Comparison of ENCODE assay signal across 7 cellular contexts in genomic region chr17:44006581-44007345, GRCh38. TPM values are rescaled to one million over a fixed set of nuclear protein-coding genes. Genes with fewer than 3 reads are reported as not detected.
DNase-seq lines count a peak whose midpoint lies in the region; ATAC-seq and TF ChIP-seq lines count a peak whose summit lies in the region.

No MANE protein-coding gene starts in this region.

- peak overlapping the region; percentile 72 for H3K4me3 ChIP-seq in coronary artery
- H3K4me3 ChIP-seq in left lung = peak overlapping the region; percentile 52 to 67

- H3K4me1 ChIP-seq in left lung = peaks cover 29 to 40% of the 10 kb centered on the region in 2 donors

- peak overlapping the region in 1 of 2 donors; percentile 66 for H3K27ac ChIP-seq in coronary artery
- peak overlapping the region; percentile 56 to 70 for H3K27ac ChIP-seq in left lung

- H3K27me3 ChIP-seq in left lung = peaks cover 22 to 57% of the 10 kb centered on the region in 2 donors

- peak; percentile 55 for ATAC-seq in GM18505 (IDR thresholded peaks at IDR 0.05; ENCODE audit: unreplicated experiment)
- ATAC-seq in HG03432 (IDR thresholded peaks at IDR 0.05; ENCODE audit: unreplicated experiment) = peak; percentile 58
- ATAC-seq in left lung = peak; percentile 89

- TF ChIP-seq CTCF in coronary artery (IDR thresholded peaks at IDR 0.05) (no peak), left lung (IDR thresholded peaks at IDR 0.05) (peak; percentile 24 to 36)

- intact Hi-C loops in left lung (cut with DNase I) = no loop called here

- H3K9me3 ChIP-seq in left lung = no peaks in the 10 kb centered on the region

- TF ChIP-seq POLR2A in GM18505 (IDR thresholded peaks at IDR 0.05; ENCODE audit: borderline replicate concordance, extremely low read depth, insufficient read depth, insufficient read length) = peak; percentile 33

- H3K36me3 ChIP-seq in left lung = peaks cover 0 to 22% of the 10 kb centered on the region in 2 donors

- DNase-seq in NCI-H526 (lab: John Stamatoyannopoulos, UW) (peak; percentile 90 to 98), coronary artery (ENCODE audit: low spot score) (peak; percentile 96), left lung (peak; percentile 100)
- peak; percentile 98 to 99 for DNase-seq in activated CD4-positive, alpha-beta T cell treated with anti-CD3 and anti-CD28 coated beads for 4 hours
- DNase-seq in stimulated activated CD4-positive, alpha-beta T cell treated with anti-CD3 and anti-CD28 coated beads, Interleukin-1b, Interleukin-23, amount 100 ng/mL, for 48 hours = peak; percentile 98

RNA-seq across cellular contexts. Expression of gene NAGS, which starts 2.3 kb away (rescaled TPM):
- total RNA-seq in left lung = 1 to 10 TPM; 5.2 to 7.0 TPM

RNA-seq across cellular contexts. Expression of gene TMEM101, which starts 8.0 kb away (rescaled TPM):
- 10 to 100 TPM; 29.7 to 35.0 TPM for total RNA-seq in left lung

RNA-seq across cellular contexts. Expression of gene PYY, which starts 53.0 kb away (rescaled TPM):
- total RNA-seq in left lung = not detected

RNA-seq across cellular contexts. Expression of gene LSM12, which starts 59.7 kb away (rescaled TPM):
- total RNA-seq in left lung = 10 to 100 TPM; 47.6 to 53.2 TPM
